Comparison of ENCODE assay signal across 9 cellular contexts in genomic region chr17:81867123-81867951, GRCh38. TPM values are rescaled to one million over a fixed set of nuclear protein-coding genes. Genes with fewer than 3 reads are reported as not detected.
DNase-seq lines count a peak whose midpoint lies in the region; ATAC-seq and TF ChIP-seq lines count a peak whose summit lies in the region.
"Had no signal": no experiment of that assay in that cellular context is flagged by ENCODE, and none has a peak within 500 bp of the region (broad histone marks: within the 10 kb centered on the region; RNA-seq: fewer than 3 reads in every experiment).

No MANE protein-coding gene starts in this region.

- CTCF ChIA-PET in CD8-positive, alpha-beta T cell (lab: Charles Lee): no interaction called here
- CTCF ChIA-PET in HCT116 (lab: Charles Lee) (interaction anchor here (0.6 to 0.7 kb wide), 2 partner anchors 45 to 132 kb away, joined by 3 read pairs; no protein-coding TSS in a partner anchor), WTC11 (lab: Charles Lee) (interaction anchor here (0.9 to 1.1 kb wide), 4 partner anchors 42 to 192 kb away, joined by 3 to 5 read pairs (median 4); no protein-coding TSS in a partner anchor)

- no peak overlapping the region for H3K4me3 ChIP-seq in CD8-positive, alpha-beta T cell (ENCODE audit: low read depth, low read length)
- H3K4me3 ChIP-seq in HCT116 (replicated peaks in 1 of 2; ENCODE audit: low read depth in 1 of 2, low read length in 2 of 2) (no peak overlapping the region), fibroblast of lung (replicated peaks in 1 of 4; ENCODE audit: control extremely low read depth in 1 of 4, insufficient read depth in 1 of 4, low read depth in 3 of 4, low read length in 4 of 4) (no peak overlapping the region), sigmoid colon (no peak overlapping the region)

- TF ChIP-seq CTCF in CD8-positive, alpha-beta T cell (IDR thresholded peaks at IDR 0.05): no peak
- no peak for TF ChIP-seq CTCF in HCT116 (IDR thresholded peaks at IDR 0.05 in 2 of 3, conservative IDR thresholded peaks at IDR 0.05 in 1 of 3; ENCODE audit: borderline replicate concordance in 1 of 3, insufficient read depth in 1 of 3, low read depth in 2 of 3, low read length in 2 of 3)
- TF ChIP-seq CTCF in WTC11 (IDR thresholded peaks at IDR 0.05): no peak
- no peak for TF ChIP-seq CTCF in fibroblast of lung (conservative IDR thresholded peaks at IDR 0.05 in 1 of 2, IDR thresholded peaks at IDR 0.05 in 1 of 2; ENCODE audit: low read depth in 1 of 2, low read length in 2 of 2)
- TF ChIP-seq CTCF in sigmoid colon (IDR thresholded peaks at IDR 0.05): no peak

- H3K27ac Mint-ChIP-seq in CD8-positive, alpha-beta T cell: peak overlapping the region; percentile 74
- H3K27ac Mint-ChIP-seq in WTC11: peak overlapping the region; percentile 78

- POLR2A ChIA-PET in CD8-positive, alpha-beta T cell (lab: Charles Lee): interaction anchor here (0.8 to 1.3 kb wide), 2 partner anchors 25 to 43 kb away, joined by 3 to 5 read pairs; partner anchors contain the start of gene ANAPC11
- POLR2A ChIA-PET in HCT116 (lab: Charles Lee): interaction anchor here (0.7 to 1.4 kb wide), 8 partner anchors 13 to 140 kb away, joined by 3 to 6 read pairs (median 3); partner anchors contain the start of gene MCRIP1
- POLR2A ChIA-PET in WTC11 (lab: Charles Lee): interaction anchor here (1.0 to 1.9 kb wide), 3 partner anchors 61 to 164 kb away, joined by 3 to 5 read pairs (median 4); partner anchors contain the start of gene MRPL12

- H2AFZ ChIP-seq in HCT116 (ENCODE audit: low read depth, low read length, poor library complexity, severe bottlenecking): no peak overlapping the region
- H2AFZ ChIP-seq in fibroblast of lung (ENCODE audit: low read length): no peak overlapping the region

- intact Hi-C loops in CD8-positive, alpha-beta T cell (cut with DNase I, micrococcal nuclease): loop anchor here in 1 of 2 experiments (10.0 kb wide), 2 partner anchors 353 to 447 kb away; partner anchors contain the start of genes ACTG1 and CD7
- intact Hi-C loops in HCT116 (cut with micrococcal nuclease) (loop anchor here (1.0 kb wide), 1 partner anchor 134 kb away; no protein-coding TSS in a partner anchor), sigmoid colon (cut with DNase I) (no loop called here)

- TF ChIP-seq RAD21 in HCT116 (IDR thresholded peaks at IDR 0.05; ENCODE audit: low read depth): no peak

- H3K36me3 Mint-ChIP-seq in CD8-positive, alpha-beta T cell: peaks cover 30% of the 10 kb centered on the region
- peaks cover 16% of the 10 kb centered on the region for H3K36me3 Mint-ChIP-seq in WTC11

- H3K79me2 ChIP-seq in HCT116 (ENCODE audit: insufficient read depth, low read length) (peaks cover 68% of the 10 kb centered on the region), fibroblast of lung (ENCODE audit: control insufficient read depth, insufficient read depth, low read length) (peaks cover 49% of the 10 kb centered on the region)

- H3K4me2 ChIP-seq in HCT116 (ENCODE audit: low read length) (peak overlapping the region; percentile 86), fibroblast of lung (ENCODE audit: extremely low read depth, insufficient read depth, low read length) (no peak overlapping the region)

- no peaks in the 10 kb centered on the region for H3K27me3 Mint-ChIP-seq in CD8-positive, alpha-beta T cell (ENCODE audit: low read depth)
- no peaks in the 10 kb centered on the region for H3K27me3 Mint-ChIP-seq in WTC11 (ENCODE audit: low read depth)

- WGBS in sigmoid colon, 2 donors: 30 to 49% methylated on average over 22 of the region's 22 CpGs

- H3K27ac ChIP-seq in CD8-positive, alpha-beta T cell (ENCODE audit: low read depth, low read length): no peak overlapping the region
- H3K27ac ChIP-seq in HCT116 (ENCODE audit: low read depth, low read length) (peak overlapping the region; percentile 99), fibroblast of lung (ENCODE audit: insufficient read depth, low read length) (peak overlapping the region; percentile 69), sigmoid colon (peak overlapping the region; percentile 98 to 100 (median 99))

- no peak for TF ChIP-seq EP300 in sigmoid colon (IDR thresholded peaks at IDR 0.05)

- H4K20me1 ChIP-seq in HCT116 (ENCODE audit: insufficient read depth) (peaks cover 7% of the 10 kb centered on the region; the same call in 1 of the 2 replicates), fibroblast of lung (ENCODE audit: control insufficient read depth, extremely low read depth, insufficient read depth, low read length) (no peaks in the 10 kb centered on the region)

- BruUV-seq in HCT116 (replicated peaks; lab: Mats Ljungman, UMichigan): no TSS peak

- H3K4me3 Mint-ChIP-seq in CD8-positive, alpha-beta T cell: no peak overlapping the region
- H3K4me3 Mint-ChIP-seq in WTC11: no peak overlapping the region

- H3K36me3 ChIP-seq in CD8-positive, alpha-beta T cell (ENCODE audit: insufficient read depth, low read length): peaks cover 21% of the 10 kb centered on the region
- H3K36me3 ChIP-seq in HCT116 (ENCODE audit: control insufficient read depth in 1 of 2, insufficient read depth in 2 of 2, low read length in 2 of 2) (peaks cover 11 to 35% of the 10 kb centered on the region in 2 experiments; a peak in 3 of 4 replicates), fibroblast of lung (ENCODE audit: control insufficient read depth, insufficient read depth, low read length) (peaks cover 32% of the 10 kb centered on the region), sigmoid colon (peaks cover 8 to 39% (median 18%) of the 10 kb centered on the region in 4 donors)

- TF ChIP-seq POLR2A in HCT116 (IDR thresholded peaks at IDR 0.05; ENCODE audit: borderline replicate concordance, extremely low read depth, insufficient read depth, insufficient read length) (no peak), sigmoid colon (IDR thresholded peaks at IDR 0.05) (no peak)

- H3K4me1 Mint-ChIP-seq in CD8-positive, alpha-beta T cell (ENCODE audit: low read depth): peaks cover 42% of the 10 kb centered on the region
- H3K4me1 Mint-ChIP-seq in WTC11: peaks cover 28% of the 10 kb centered on the region

- no peaks in the 10 kb centered on the region for H3K9me2 ChIP-seq in HCT116 (ENCODE audit: insufficient read depth)

- H3K9me3 ChIP-seq in CD8-positive, alpha-beta T cell (ENCODE audit: low read length): no peaks in the 10 kb centered on the region
- H3K9me3 ChIP-seq in HCT116 (ENCODE audit: control insufficient read depth in 1 of 2, insufficient read depth in 1 of 2, low read depth in 1 of 2, low read length in 2 of 2): no peaks in the 10 kb centered on the region
- no peaks in the 10 kb centered on the region for H3K9me3 ChIP-seq in fibroblast of lung (ENCODE audit: control insufficient read depth, insufficient read depth, low read depth, low read length)
- no peaks in the 10 kb centered on the region for H3K9me3 ChIP-seq in sigmoid colon

- RAD21 ChIA-PET in HCT116 (lab: Charles Lee; ENCODE audit: low non-redundant PET in 1 of 2, low total read pairs in 2 of 2, uncharacterized antibody in 2 of 2, unreplicated experiment in 2 of 2): no interaction called here

- H3K27me3 ChIP-seq in CD8-positive, alpha-beta T cell (ENCODE audit: insufficient read depth, low read length): no peaks in the 10 kb centered on the region
- no peaks in the 10 kb centered on the region for H3K27me3 ChIP-seq in HCT116 (ENCODE audit: insufficient read depth, low read length)
- no peaks in the 10 kb centered on the region for H3K27me3 ChIP-seq in fibroblast of lung (ENCODE audit: control insufficient read depth, insufficient read depth, low read length)
- no peaks in the 10 kb centered on the region for H3K27me3 ChIP-seq in sigmoid colon

- peak in 4 of 7 experiments; percentile 23 to 62 (median 26) for DNase-seq in CD8-positive, alpha-beta T cell
- no peak for DNase-seq in HCT116 (ENCODE audit: low read depth, low spot score)
- DNase-seq in WTC11 (ENCODE audit: low spot score): peak; percentile 39
- peak; percentile 60 to 61 for DNase-seq in fibroblast of lung (ENCODE audit: low read depth in 2 of 2)
- DNase-seq in sigmoid colon: no peak
- no peak for DNase-seq in AG08395 (ENCODE audit: low spot score)
- DNase-seq in pons (ENCODE audit: low spot score): no peak

- no peaks in the 10 kb centered on the region for H3K9me3 Mint-ChIP-seq in CD8-positive, alpha-beta T cell
- no peaks in the 10 kb centered on the region for H3K9me3 Mint-ChIP-seq in WTC11

- peaks cover 36% of the 10 kb centered on the region for H3K4me1 ChIP-seq in CD8-positive, alpha-beta T cell (ENCODE audit: insufficient read depth, low read length)
- H3K4me1 ChIP-seq in HCT116 (ENCODE audit: control insufficient read depth in 1 of 2, insufficient read depth in 2 of 2, low read length in 2 of 2): peaks cover 41 to 85% of the 10 kb centered on the region in 2 experiments
- peaks cover 23% of the 10 kb centered on the region for H3K4me1 ChIP-seq in fibroblast of lung (ENCODE audit: control insufficient read depth, extremely low read depth, insufficient read depth, low read length)
- H3K4me1 ChIP-seq in sigmoid colon: peaks cover 0 to 70% (median 51%) of the 10 kb centered on the region in 4 donors

- H3K9ac ChIP-seq in HCT116 (ENCODE audit: low read length) (peak overlapping the region; percentile 99), fibroblast of lung (ENCODE audit: insufficient read depth, low read length) (no peak overlapping the region)

- ATAC-seq in CD8-positive, alpha-beta T cell: no peak
- ATAC-seq in HCT116: peak; percentile 12
- peak; percentile 29 for ATAC-seq in WTC11
- ATAC-seq in GM21723 (IDR thresholded peaks at IDR 0.05; ENCODE audit: unreplicated experiment): no peak

RNA-seq across cellular contexts. Expression of gene ARHGDIA, which starts 3.8 kb away (rescaled TPM):
- 100 to 1,000 TPM; 777 to 791 TPM for total RNA-seq in CD8-positive, alpha-beta T cell
- 554 TPM for total RNA-seq in HCT116 (2021; ENCODE audit: unreplicated experiment)
- 393 and 453 TPM in 2 replicates for polyA plus RNA-seq in HCT116 (2012)
- 200 to 247 TPM (median 203 TPM) in 3 replicates for total RNA-seq in WTC11 (2021)
- 61.6 and 95.0 TPM in 2 replicates for total RNA-seq in fibroblast of lung
- 164 and 254 TPM in 2 replicates for polyA plus RNA-seq in fibroblast of lung
- 723 and 976 TPM in 2 replicates for polyA plus RNA-seq in fibroblast of lung (2012)
- polyA minus RNA-seq in fibroblast of lung (ENCODE audit: low replicate concordance): 99.0 and 121 TPM in 2 replicates
- total RNA-seq in sigmoid colon: 10 to 100 TPM; 67.0 to 99.5 (median 74.1) TPM
- polyA plus RNA-seq in sigmoid colon: 100 to 1,000 TPM; 252 to 452 (median 385) TPM

RNA-seq across cellular contexts. Expression of gene P4HB, which starts 7.0 kb away (rescaled TPM):
- 100 to 1,000 TPM; 278 to 288 TPM for total RNA-seq in CD8-positive, alpha-beta T cell
- total RNA-seq in HCT116 (2021; ENCODE audit: unreplicated experiment) (1,043 TPM), WTC11 (2021) (343 to 380 TPM (median 360 TPM) in 3 replicates), fibroblast of lung (633 and 1,034 TPM in 2 replicates), sigmoid colon (100 to 1,000 TPM; 201 to 338 (median 268) TPM)
- 1,480 and 1,509 TPM in 2 replicates for polyA plus RNA-seq in HCT116 (2012)
- polyA plus RNA-seq in fibroblast of lung (106 and 109 TPM in 2 replicates), sigmoid colon (100 to 1,000 TPM; 153 to 750 (median 227) TPM)
- polyA plus RNA-seq in fibroblast of lung (2012): 919 and 1,078 TPM in 2 replicates
- polyA minus RNA-seq in fibroblast of lung (ENCODE audit: low replicate concordance): 298 and 690 TPM in 2 replicates

RNA-seq across cellular contexts. Expression of gene ALYREF, which starts 24.0 kb away (rescaled TPM):
- 100 to 1,000 TPM in 1 of 2 experiments, 10 to 100 TPM in 1; 95.8 to 118 TPM for total RNA-seq in CD8-positive, alpha-beta T cell
- total RNA-seq in HCT116 (2021; ENCODE audit: unreplicated experiment) (280 TPM), WTC11 (2021) (172 to 212 TPM (median 174 TPM) in 3 replicates), fibroblast of lung (77.3 and 82.2 TPM in 2 replicates), sigmoid colon (10 to 100 TPM; 39.2 to 44.0 (median 42.6) TPM)
- polyA plus RNA-seq in HCT116 (2012): 200 and 207 TPM in 2 replicates
- polyA plus RNA-seq in fibroblast of lung (41.6 and 81.5 TPM in 2 replicates), sigmoid colon (10 to 100 TPM; 30.6 to 91.4 (median 35.4) TPM)
- 64.6 and 132 TPM in 2 replicates for polyA plus RNA-seq in fibroblast of lung (2012)
- 51.1 and 57.5 TPM in 2 replicates for polyA minus RNA-seq in fibroblast of lung (ENCODE audit: low replicate concordance)

RNA-seq across cellular contexts. Expression of gene ANAPC11, which starts 24.2 kb away (rescaled TPM):
- total RNA-seq in CD8-positive, alpha-beta T cell: 10 to 100 TPM; 30.0 to 30.4 TPM
- total RNA-seq in HCT116 (2021; ENCODE audit: unreplicated experiment) (208 TPM), WTC11 (2021) (217 to 249 TPM (median 245 TPM) in 3 replicates), fibroblast of lung (144 and 175 TPM in 2 replicates), sigmoid colon (100 to 1,000 TPM in 3 of 4 donors, 10 to 100 TPM in 1; 93.3 to 185 (median 158) TPM)
- polyA plus RNA-seq in HCT116 (2012): 367 and 443 TPM in 2 replicates
- polyA plus RNA-seq in fibroblast of lung (223 and 269 TPM in 2 replicates), sigmoid colon (100 to 1,000 TPM; 198 to 203 (median 202) TPM)
- polyA plus RNA-seq in fibroblast of lung (2012): 230 and 339 TPM in 2 replicates
- 48.8 and 54.7 TPM in 2 replicates for polyA minus RNA-seq in fibroblast of lung (ENCODE audit: low replicate concordance)

RNA-seq across cellular contexts. Expression of gene PPP1R27, which starts 32.5 kb away (rescaled TPM):
- total RNA-seq in CD8-positive, alpha-beta T cell: not detected
- total RNA-seq in HCT116 (2021; ENCODE audit: unreplicated experiment): not detected
- 0.64 and 0.76 TPM in 2 replicates for polyA plus RNA-seq in HCT116 (2012)
- total RNA-seq in WTC11 (2021): not detected in 3 replicates
- under 0.01 TPM in 1 of 2 replicates, not detected in the other for total RNA-seq in fibroblast of lung
- not detected in 2 replicates for polyA plus RNA-seq in fibroblast of lung
- polyA plus RNA-seq in fibroblast of lung (2012): not detected in 2 replicates
- polyA minus RNA-seq in fibroblast of lung (ENCODE audit: low replicate concordance): not detected in 2 replicates
- not detected for total RNA-seq in sigmoid colon
- polyA plus RNA-seq in sigmoid colon: under 1 TPM in 1 of 3 donors, not detected in 2; 0.50 TPM
- total RNA-seq: pulmonary artery endothelial cell had no signal

Comparison
In these comparisons a context has a peak if more than half of its experiments do, and no peak if none do; other contexts are left out.
1. ATAC-seq: peak in HCT116 (single experiment) and WTC11 (single experiment); none in CD8-positive, alpha-beta T cell (single experiment) and GM21723 (single experiment).
2. DNase-seq: peak in CD8-positive, alpha-beta T cell (4 of 7), WTC11 (single experiment) and fibroblast of lung (2 of 2); none in HCT116 (single experiment), sigmoid colon (single experiment), AG08395 (single experiment) and pons (single experiment).